ENCODE assay signal across 18 cellular contexts in genomic region chr11:2562897-2563215, GRCh38.
"Had no signal": no experiment of that assay in that cellular context is flagged by ENCODE, and none has a peak within 500 bp of the region (broad histone marks: within the 10 kb centered on the region; RNA-seq: fewer than 3 reads in every experiment).

No MANE protein-coding gene starts in this region.

- H3K4me1 ChIP-seq: foreskin keratinocyte, parathyroid adenoma, psoas muscle, upper lobe of right lung, vagina had no signal

- H3K4me2 ChIP-seq: neural progenitor cell had no signal

- H3K27ac ChIP-seq: coronary artery, foreskin keratinocyte, neural progenitor cell, parathyroid adenoma, psoas muscle, testis, upper lobe of right lung, vagina had no signal

- H3K79me2 ChIP-seq: parathyroid adenoma had no signal

- H2AFZ ChIP-seq: neural progenitor cell, parathyroid adenoma had no signal

- H3K36me3 ChIP-seq: neural progenitor cell, tibial nerve, upper lobe of right lung, vagina had no signal

- H3K9ac ChIP-seq: neural progenitor cell, parathyroid adenoma had no signal

- DNase-seq: effector CD4-positive, alpha-beta T cell; erythroblast; foreskin keratinocyte; mammary epithelial cell; stimulated activated CD4-positive, alpha-beta T cell treated with anti-CD3 and anti-CD28 coated beads, Interleukin-2, amount 100 ng/mL, for 24 hours; stimulated activated CD4-positive, alpha-beta T cell treated with anti-CD3 and anti-CD28 coated beads, Interleukin-4, amount 100 ng/mL, for 4 hours; stimulated activated naive B cell treated with anti-CD40 and anti-IgM and Interleukin-4, amounts not matched to agents 10 μg/mL and 1 μg/mL and 100 μg/mL, for 72 hours; stimulated activated naive CD8-positive, alpha-beta T cell treated with anti-CD3 and anti-CD28 coated beads, Interleukin-15, amount 100 ng/mL, for 72 hours had no signal

- H3K4me3 ChIP-seq: coronary artery, mucosa of descending colon, neural progenitor cell, psoas muscle, testis, tibial nerve, upper lobe of right lung, vagina had no signal

- H3K9me3 ChIP-seq: mucosa of descending colon, psoas muscle, testis, tibial nerve, upper lobe of right lung, vagina had no signal

- H3K27me3 ChIP-seq: foreskin keratinocyte, testis, tibial nerve, upper lobe of right lung, vagina had no signal

- ATAC-seq: foreskin keratinocyte; mucosa of descending colon; naive thymus-derived CD8-positive, alpha-beta T cell; stimulated activated naive B cell treated with anti-CD40 and anti-IgM and Interleukin-4, amounts not matched to agents 10 μg/mL and 1 μg/mL and 100 μg/mL, for 72 hours; stimulated activated naive CD8-positive, alpha-beta T cell treated with anti-CD3 and anti-CD28 coated beads, Interleukin-15, amount 100 ng/mL, for 72 hours had no signal
